In genomic region chr2:11932053-11932512, GRCh38 we compare ENCODE assay signal across 23 cellular contexts.
DNase-seq lines count a peak whose midpoint lies in the region; ATAC-seq and TF ChIP-seq lines count a peak whose summit lies in the region.
"Had no signal": no experiment of that assay in that cellular context is flagged by ENCODE, and none has a peak within 500 bp of the region (broad histone marks: within the 10 kb centered on the region; RNA-seq: fewer than 3 reads in every experiment).

No MANE protein-coding gene starts in this region.

- ATAC-seq in DND-41 (ENCODE audit: insufficient read depth, low read depth) (peak; percentile 66; the same call in 2 of the 3 replicates), PC-3 (peak; percentile 76; the same call in 1 of the 2 replicates)
- ATAC-seq: A549, GM12878, T-helper 17 cell had no signal

- no TSS peak for BruUV-seq in PC-3 (replicated peaks; lab: Mats Ljungman, UMichigan)

- H3K9me3 ChIP-seq in DND-41 (ENCODE audit: insufficient read depth, low read length, severe bottlenecking) (no peaks in the 10 kb centered on the region), PC-3 (ENCODE audit: low read length) (no peaks in the 10 kb centered on the region), mesenchymal stem cell (ENCODE audit: control insufficient read depth, low read length) (no peaks in the 10 kb centered on the region), testis (no peaks in the 10 kb centered on the region)
- H3K9me3 ChIP-seq: A549, BE2C had no signal

- peak overlapping the region; percentile 43 for H4K91ac ChIP-seq in mesenchymal stem cell (ENCODE audit: low read length)

- no peak overlapping the region for H3K18ac ChIP-seq in mesenchymal stem cell (ENCODE audit: low read depth in 1 of 2, low read length in 2 of 2)

- no peak overlapping the region for H3K23ac ChIP-seq in mesenchymal stem cell (ENCODE audit: low read length in 2 of 2)

- no peak for TF ChIP-seq POLR2A in testis (IDR thresholded peaks at IDR 0.05)

- TF ChIP-seq CTCF in DND-41 (IDR thresholded peaks at IDR 0.05; ENCODE audit: borderline replicate concordance, extremely low read depth, low read length, poor library complexity, severe bottlenecking) = no peak
- no peak for TF ChIP-seq CTCF in PC-3 (conservative IDR thresholded peaks at IDR 0.05; ENCODE audit: low read depth, low read length)
- TF ChIP-seq CTCF in testis (IDR thresholded peaks at IDR 0.05) = no peak

- DNase-seq in A172 (ENCODE audit: low spot score) (peak; percentile 16), DND-41 (peak; percentile 28), PC-3 (peak; percentile 55), mesenchymal stem cell (no peak), NCI-H1417 treated with DMSO at 0.1 percent for 48 hours (lab: John Stamatoyannopoulos, UW) (no peak), NCI-H526 (lab: John Stamatoyannopoulos, UW) (no peak), testis (no peak)
- DNase-seq: BE2C, DMS79, H9, MM.1S, NCI-H1092, NCI-H1436 treated with DMSO at 0.1 percent for 48 hours, NCI-H1930, NCI-H2227 treated with DMSO at 0.1 percent for 48 hours, NCI-H82, OCI-M1, Right ventricle myocardium superior, SW 1271, T-helper 17 cell had no signal

- H4K20me1 ChIP-seq in DND-41 (ENCODE audit: insufficient read depth, low read length) = no peaks in the 10 kb centered on the region
- H4K20me1 ChIP-seq in PC-3 (ENCODE audit: low read length) = no peaks in the 10 kb centered on the region

- no peak overlapping the region for H2BK120ac ChIP-seq in mesenchymal stem cell (ENCODE audit: low read depth, low read length)

- CTCF ChIA-PET in PC-3 (lab: Charles Lee) = no interaction called here

- no peak overlapping the region for H3K4ac ChIP-seq in mesenchymal stem cell (ENCODE audit: low read depth in 1 of 2, low read length in 2 of 2)

- H3K27ac ChIP-seq in DND-41 (ENCODE audit: low read length) = 0 out of 2 replicates have a peak overlapping the region, but pooled peaks have one; percentile 23
- H3K27ac ChIP-seq in PC-3 (ENCODE audit: low read length) = no peak overlapping the region
- no peak overlapping the region for H3K27ac ChIP-seq in mesenchymal stem cell (ENCODE audit: low read length, poor library complexity, severe bottlenecking)
- no peak overlapping the region for H3K27ac ChIP-seq in testis
- H3K27ac ChIP-seq: A549, SK-N-MC had no signal

- H2AK5ac ChIP-seq in mesenchymal stem cell (ENCODE audit: low read length, severe bottlenecking) = no peak overlapping the region

- no peaks in the 10 kb centered on the region for H3K27me3 ChIP-seq in DND-41 (ENCODE audit: insufficient read depth, low read length, poor library complexity)
- H3K27me3 ChIP-seq in PC-3 (ENCODE audit: low read length) = no peaks in the 10 kb centered on the region
- peaks cover 0 to 17% of the 10 kb centered on the region in 2 experiments for H3K27me3 ChIP-seq in mesenchymal stem cell (ENCODE audit: control insufficient read depth in 1 of 2, insufficient read depth in 1 of 2, low read length in 2 of 2)
- no peaks in the 10 kb centered on the region for H3K27me3 ChIP-seq in testis
- H3K27me3 ChIP-seq: BE2C had no signal

- H3K4me1 ChIP-seq in DND-41 (ENCODE audit: insufficient read depth, low read length) = peaks cover 12% of the 10 kb centered on the region
- no peaks in the 10 kb centered on the region for H3K4me1 ChIP-seq in PC-3 (ENCODE audit: insufficient read depth, low read length)
- H3K4me1 ChIP-seq in mesenchymal stem cell (ENCODE audit: control insufficient read depth, insufficient read depth, low read depth, low read length) = no peaks in the 10 kb centered on the region
- no peaks in the 10 kb centered on the region for H3K4me1 ChIP-seq in testis
- H3K4me1 ChIP-seq: A549 had no signal

- H2BK12ac ChIP-seq in mesenchymal stem cell (ENCODE audit: low read length in 2 of 2) = peak overlapping the region in 1 of 2 experiments; percentile 67

- POLR2A ChIA-PET in PC-3 (lab: Charles Lee; ENCODE audit: unreplicated experiment) = no interaction called here

- H3K79me2 ChIP-seq in DND-41 (ENCODE audit: insufficient read depth, low read length) (no peaks in the 10 kb centered on the region), PC-3 (ENCODE audit: low read length) (no peaks in the 10 kb centered on the region)

- H3K36me3 ChIP-seq in DND-41 (ENCODE audit: insufficient read depth, low read length) (no peaks in the 10 kb centered on the region), PC-3 (ENCODE audit: low read depth, low read length) (no peaks in the 10 kb centered on the region), mesenchymal stem cell (ENCODE audit: control insufficient read depth in 1 of 2, insufficient read depth in 2 of 2, low read depth in 1 of 2, low read length in 2 of 2) (no peaks in the 10 kb centered on the region), testis (ENCODE audit: low read depth, missing control alignments) (no peaks in the 10 kb centered on the region)
- H3K36me3 ChIP-seq: BE2C had no signal

- H3F3A ChIP-seq in PC-3 (ENCODE audit: low read length, unreplicated experiment) = no peaks in the 10 kb centered on the region

- H3K4me2 ChIP-seq in DND-41 (ENCODE audit: insufficient read depth, low read length) (no peak overlapping the region), PC-3 (ENCODE audit: low read length) (no peak overlapping the region), mesenchymal stem cell (ENCODE audit: low read length, poor library complexity, severe bottlenecking) (no peak overlapping the region)
- H3K4me2 ChIP-seq: A549 had no signal

- H3K4me3 ChIP-seq in DND-41 (ENCODE audit: low read depth in 1 of 2, low read length in 2 of 2) (no peak overlapping the region), PC-3 (ENCODE audit: low read length) (no peak overlapping the region), mesenchymal stem cell (ENCODE audit: insufficient read depth in 1 of 2, low read depth in 1 of 2, low read length in 2 of 2) (no peak overlapping the region), testis (no peak overlapping the region)
- H3K4me3 ChIP-seq: A549, GM12878, SK-N-MC had no signal

- no peak overlapping the region for H3K9ac ChIP-seq in DND-41 (ENCODE audit: low read depth, low read length)
- no peak overlapping the region for H3K9ac ChIP-seq in PC-3 (ENCODE audit: low read length)
- no peak overlapping the region for H3K9ac ChIP-seq in mesenchymal stem cell (ENCODE audit: low read length)

- peak overlapping the region in 1 of 2 experiments; percentile 30 for H3K14ac ChIP-seq in mesenchymal stem cell (ENCODE audit: low read length in 2 of 2)

- H2BK15ac ChIP-seq in mesenchymal stem cell (ENCODE audit: low read depth, poor library complexity, severe bottlenecking) = no peak overlapping the region

- H2AFZ ChIP-seq in DND-41 (ENCODE audit: low read depth, low read length) = peak overlapping the region; percentile 48; the same call in 1 of the 2 replicates
- H2AFZ ChIP-seq in PC-3 (ENCODE audit: low read length) = no peak overlapping the region
- peak overlapping the region; percentile 31 for H2AFZ ChIP-seq in mesenchymal stem cell (ENCODE audit: low read depth, low read length)

- no peaks in the 10 kb centered on the region for H3K79me1 ChIP-seq in mesenchymal stem cell (replicated peaks; ENCODE audit: low read length, poor library complexity, severe bottlenecking)

- intact Hi-C loops in PC-3 (cut with micrococcal nuclease) = no loop called here
- intact Hi-C loops in testis (cut with DNase I; ENCODE audit: low total_unique reads) = no loop called here

- H4K8ac ChIP-seq in mesenchymal stem cell (ENCODE audit: low read length) = peak overlapping the region; percentile 45

- no peaks in the 10 kb centered on the region for H3K9me2 ChIP-seq in PC-3 (replicated peaks; ENCODE audit: low read length)

- H2BK5ac ChIP-seq in mesenchymal stem cell (ENCODE audit: low read depth, low read length, poor library complexity, severe bottlenecking) = no peak overlapping the region

- 90% methylated on average over 7 of the region's 7 CpGs for WGBS in mesenchymal stem cell
- 91 to 95% methylated on average over 7 of the region's 7 CpGs for WGBS in testis, 2 donors

Comparison
In these comparisons a context has a peak if more than half of its experiments do, and no peak if none do; other contexts are left out.
1. DNase-seq: peak in A172 (single experiment), DND-41 (single experiment) and PC-3 (single experiment); none in mesenchymal stem cell (single experiment), NCI-H1417 treated with DMSO at 0.1 percent for 48 hours (single experiment), NCI-H526 (0 of 2) and testis (single experiment).